ENCODE assay signal across 1 cellular context in the genomic region with DNA sequence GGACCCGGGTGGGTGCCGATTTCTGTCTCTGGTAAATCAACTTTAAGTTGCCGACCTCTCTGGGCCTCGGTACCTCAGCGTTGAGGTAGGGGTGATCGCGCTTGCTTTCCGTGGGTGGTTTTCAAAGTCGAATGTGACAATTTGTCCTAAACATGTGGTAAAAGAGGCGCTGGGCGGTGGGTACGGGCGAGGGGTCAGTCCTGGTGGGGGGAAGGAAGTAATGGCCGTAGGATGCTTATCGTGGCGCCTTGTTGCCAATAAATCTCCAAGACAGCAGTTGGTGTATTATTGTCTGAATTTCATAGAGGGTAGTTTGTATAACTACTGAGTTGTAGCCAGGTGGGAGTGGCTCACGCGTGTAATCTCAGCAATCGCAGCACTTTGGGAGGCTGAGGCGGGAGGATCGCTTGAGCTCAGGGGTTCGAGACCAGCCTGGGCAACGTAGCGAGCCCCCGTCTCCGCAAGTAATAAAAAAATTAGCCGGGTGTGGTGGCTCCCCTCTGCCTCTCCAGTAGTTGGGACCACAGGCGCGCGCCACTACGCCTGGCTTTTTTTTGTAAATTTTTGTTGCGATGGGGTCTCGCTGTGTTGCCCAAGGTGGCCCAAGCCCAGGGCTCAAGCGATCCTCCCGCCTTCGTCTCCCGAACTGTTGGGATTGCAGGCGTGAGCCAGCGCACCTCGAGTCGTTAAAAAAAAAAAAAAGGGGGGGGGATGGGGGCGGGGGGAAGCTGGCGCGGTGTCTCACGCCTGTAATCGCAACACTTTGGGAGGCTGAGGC.
TF ChIP-seq lines count a peak whose summit lies in the region.

No MANE protein-coding gene starts in this region.

TF ChIP-seq in K562, 482 proteins besides CTCF, POLR2A, EP300 and RAD21 (continued from another document and continues in another):
- no peak for TF ChIP-seq BRCA1 (IDR thresholded peaks at IDR 0.05)
- no peak for TF ChIP-seq BRCA1 (CRISPR knock-in tag; IDR thresholded peaks at IDR 0.05)
- no peak for TF ChIP-seq THRAP3 (IDR thresholded peaks at IDR 0.05; ENCODE audit: borderline replicate concordance)
- 0 out of 2 replicates have a peak, but pooled peaks have one; percentile 5 for TF ChIP-seq ZNF395 (CRISPR knock-in tag; IDR thresholded peaks at IDR 0.05)
- TF ChIP-seq MCM2 (IDR thresholded peaks at IDR 0.05; ENCODE audit: low read depth), result no peak
- TF ChIP-seq HOMEZ (CRISPR knock-in tag; IDR thresholded peaks at IDR 0.05), result no peak
- TF ChIP-seq, protein P1, sequence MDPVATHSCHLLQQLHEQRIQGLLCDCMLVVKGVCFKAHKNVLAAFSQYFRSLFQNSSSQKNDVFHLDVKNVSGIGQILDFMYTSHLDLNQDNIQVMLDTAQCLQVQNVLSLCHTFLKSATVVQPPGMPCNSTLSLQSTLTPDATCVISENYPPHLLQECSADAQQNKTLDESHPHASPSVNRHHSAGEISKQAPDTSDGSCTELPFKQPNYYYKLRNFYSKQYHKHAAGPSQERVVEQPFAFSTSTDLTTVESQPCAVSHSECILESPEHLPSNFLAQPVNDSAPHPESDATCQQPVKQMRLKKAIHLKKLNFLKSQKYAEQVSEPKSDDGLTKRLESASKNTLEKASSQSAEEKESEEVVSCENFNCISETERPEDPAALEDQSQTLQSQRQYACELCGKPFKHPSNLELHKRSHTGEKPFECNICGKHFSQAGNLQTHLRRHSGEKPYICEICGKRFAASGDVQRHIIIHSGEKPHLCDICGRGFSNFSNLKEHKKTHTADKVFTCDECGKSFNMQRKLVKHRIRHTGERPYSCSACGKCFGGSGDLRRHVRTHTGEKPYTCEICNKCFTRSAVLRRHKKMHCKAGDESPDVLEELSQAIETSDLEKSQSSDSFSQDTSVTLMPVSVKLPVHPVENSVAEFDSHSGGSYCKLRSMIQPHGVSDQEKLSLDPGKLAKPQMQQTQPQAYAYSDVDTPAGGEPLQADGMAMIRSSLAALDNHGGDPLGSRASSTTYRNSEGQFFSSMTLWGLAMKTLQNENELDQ (CRISPR knock-in tag; IDR thresholded peaks at IDR 0.05; ENCODE audit: borderline replicate concordance), result no peak
- TF ChIP-seq, protein P2, sequence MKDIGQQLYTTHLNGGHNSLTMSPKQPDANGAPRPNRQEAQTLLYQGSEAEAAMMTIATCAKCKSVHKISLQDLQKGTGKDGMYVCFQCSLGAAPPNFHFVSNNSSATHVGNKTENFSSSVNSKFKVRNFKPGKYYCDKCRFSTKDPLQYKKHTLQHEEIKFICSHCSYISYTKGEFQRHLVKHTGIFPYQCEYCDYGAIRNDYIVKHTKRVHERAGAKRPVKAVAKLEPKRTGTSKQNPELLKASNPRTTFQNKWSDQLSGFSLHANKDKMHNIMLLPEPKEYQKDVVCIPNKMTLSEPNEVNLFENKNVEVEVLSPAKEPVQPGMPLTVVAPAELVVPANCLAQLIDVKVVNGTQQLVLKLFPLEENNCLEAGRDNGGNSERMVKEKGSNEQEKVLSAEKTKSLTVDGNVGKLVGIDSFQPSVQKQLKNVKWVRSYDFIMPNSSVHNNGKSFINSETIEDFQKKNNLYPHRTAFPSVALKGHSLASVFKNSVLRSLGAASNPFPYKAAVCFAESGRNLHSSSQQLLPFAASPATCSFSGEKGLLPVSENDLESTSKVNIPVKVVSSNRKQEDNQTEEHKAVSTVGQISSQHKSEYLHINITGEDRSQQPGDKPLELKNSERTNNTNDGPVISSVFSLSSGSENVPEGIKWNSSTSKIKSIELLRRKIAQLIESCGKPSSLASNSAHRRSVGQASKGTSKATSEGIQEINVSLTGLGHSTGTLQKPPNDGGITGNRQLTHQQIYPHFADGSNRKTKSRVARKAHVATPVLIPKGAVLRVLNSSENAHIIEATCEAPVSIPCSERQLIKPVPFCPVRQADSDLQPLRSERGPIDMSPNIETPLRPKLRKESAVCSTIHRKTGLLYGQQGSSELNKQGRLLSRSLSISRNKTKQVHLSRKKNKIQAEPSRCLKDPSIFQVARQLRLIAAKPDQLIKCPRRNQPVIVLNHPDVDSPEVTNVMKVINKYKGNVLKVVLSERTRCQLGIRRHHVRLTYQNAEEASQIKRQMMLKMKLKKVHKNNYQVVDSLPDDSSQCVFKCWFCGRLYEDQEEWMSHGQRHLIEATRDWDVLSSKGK (CRISPR knock-in tag; IDR thresholded peaks at IDR 0.05), result no peak
- no peak for TF ChIP-seq ZNF592 (IDR thresholded peaks at IDR 0.05)
- TF ChIP-seq EGR1 (conservative IDR thresholded peaks at IDR 0.05), result peak; percentile 25; the same call in 1 of the 2 replicates
- TF ChIP-seq ILF3 (IDR thresholded peaks at IDR 0.05; ENCODE audit: borderline replicate concordance), result no peak
- no peak for TF ChIP-seq NFIC (IDR thresholded peaks at IDR 0.05)
- TF ChIP-seq LEF1 (IDR thresholded peaks at IDR 0.05), result no peak
- no peak for TF ChIP-seq GABPA (tag; conservative IDR thresholded peaks at IDR 0.05; ENCODE audit: low read depth)
- peak; percentile 64 for TF ChIP-seq PRDM10 (IDR thresholded peaks at IDR 0.05; ENCODE audit: partially characterized antibody)
- no peak for TF ChIP-seq ETV5 (CRISPR knock-in tag; IDR thresholded peaks at IDR 0.05; ENCODE audit: low read depth)
- TF ChIP-seq, protein P3, sequence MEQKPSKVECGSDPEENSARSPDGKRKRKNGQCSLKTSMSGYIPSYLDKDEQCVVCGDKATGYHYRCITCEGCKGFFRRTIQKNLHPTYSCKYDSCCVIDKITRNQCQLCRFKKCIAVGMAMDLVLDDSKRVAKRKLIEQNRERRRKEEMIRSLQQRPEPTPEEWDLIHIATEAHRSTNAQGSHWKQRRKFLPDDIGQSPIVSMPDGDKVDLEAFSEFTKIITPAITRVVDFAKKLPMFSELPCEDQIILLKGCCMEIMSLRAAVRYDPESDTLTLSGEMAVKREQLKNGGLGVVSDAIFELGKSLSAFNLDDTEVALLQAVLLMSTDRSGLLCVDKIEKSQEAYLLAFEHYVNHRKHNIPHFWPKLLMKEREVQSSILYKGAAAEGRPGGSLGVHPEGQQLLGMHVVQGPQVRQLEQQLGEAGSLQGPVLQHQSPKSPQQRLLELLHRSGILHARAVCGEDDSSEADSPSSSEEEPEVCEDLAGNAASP (IDR thresholded peaks at IDR 0.05), result no peak
- no peak for TF ChIP-seq ZNF75A (CRISPR knock-in tag; IDR thresholded peaks at IDR 0.05)
- TF ChIP-seq YY1 (IDR thresholded peaks at IDR 0.05; ENCODE audit: borderline replicate concordance in 1 of 3, control insufficient read depth in 1 of 3, extremely low read depth in 1 of 3, insufficient read depth in 3 of 3, insufficient read length in 1 of 3, insufficient replicate concordance in 2 of 3, low read depth in 1 of 3, low read length in 2 of 3), result peak in 1 of 3 experiments; percentile 53
- TF ChIP-seq MIER1 (IDR thresholded peaks at IDR 0.05; ENCODE audit: low read depth), result 0 out of 2 replicates have a peak, but pooled peaks have one; percentile 19
- no peak for TF ChIP-seq MEF2D (tag; conservative IDR thresholded peaks at IDR 0.05; ENCODE audit: low read depth)
- peak; percentile 70 for TF ChIP-seq BCOR (IDR thresholded peaks at IDR 0.05)
- TF ChIP-seq, protein P4, sequence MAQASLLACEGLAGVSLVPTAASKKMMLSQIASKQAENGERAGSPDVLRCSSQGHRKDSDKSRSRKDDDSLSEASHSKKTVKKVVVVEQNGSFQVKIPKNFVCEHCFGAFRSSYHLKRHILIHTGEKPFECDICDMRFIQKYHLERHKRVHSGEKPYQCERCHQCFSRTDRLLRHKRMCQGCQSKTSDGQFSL (CRISPR knock-in tag; IDR thresholded peaks at IDR 0.05), result no peak
- TF ChIP-seq, protein P4 (tag; IDR thresholded peaks at IDR 0.05), result no peak
- TF ChIP-seq CBX3 (IDR thresholded peaks at IDR 0.05; ENCODE audit: borderline replicate concordance in 1 of 2, low read length in 2 of 2), result 0 out of 3 replicates have a peak, but pooled peaks of 1 of the 2 experiments have one; percentile 13
- TF ChIP-seq GABPB1 (CRISPR knock-in tag; IDR thresholded peaks at IDR 0.05), result 0 out of 2 replicates have a peak, but pooled peaks have one; percentile 2
- TF ChIP-seq ZBTB7A (IDR thresholded peaks at IDR 0.05; ENCODE audit: borderline replicate concordance, control insufficient read depth, low read depth, low read length), result 0 out of 2 replicates have a peak, but pooled peaks have one; percentile 40
- no peak for TF ChIP-seq HNRNPLL (IDR thresholded peaks at IDR 0.05; ENCODE audit: low read depth, low read length, poor library complexity, severe bottlenecking)
- TF ChIP-seq HSF4 (CRISPR knock-in tag; IDR thresholded peaks at IDR 0.05; ENCODE audit: borderline replicate concordance), result no peak
- TF ChIP-seq KDM1A (IDR thresholded peaks at IDR 0.05), result peak in 1 of 2 experiments; percentile 67; a peak in 2 of 4 replicates
- TF ChIP-seq DPF2 (IDR thresholded peaks at IDR 0.05), result peak; percentile 48; the same call in 1 of the 2 replicates
- TF ChIP-seq NFATC3 (IDR thresholded peaks at IDR 0.05), result no peak
- TF ChIP-seq ZNF583 (CRISPR knock-in tag; IDR thresholded peaks at IDR 0.05), result no peak
- no peak for TF ChIP-seq ZNF778 (CRISPR knock-in tag; IDR thresholded peaks at IDR 0.05)
